In the genomic region with DNA sequence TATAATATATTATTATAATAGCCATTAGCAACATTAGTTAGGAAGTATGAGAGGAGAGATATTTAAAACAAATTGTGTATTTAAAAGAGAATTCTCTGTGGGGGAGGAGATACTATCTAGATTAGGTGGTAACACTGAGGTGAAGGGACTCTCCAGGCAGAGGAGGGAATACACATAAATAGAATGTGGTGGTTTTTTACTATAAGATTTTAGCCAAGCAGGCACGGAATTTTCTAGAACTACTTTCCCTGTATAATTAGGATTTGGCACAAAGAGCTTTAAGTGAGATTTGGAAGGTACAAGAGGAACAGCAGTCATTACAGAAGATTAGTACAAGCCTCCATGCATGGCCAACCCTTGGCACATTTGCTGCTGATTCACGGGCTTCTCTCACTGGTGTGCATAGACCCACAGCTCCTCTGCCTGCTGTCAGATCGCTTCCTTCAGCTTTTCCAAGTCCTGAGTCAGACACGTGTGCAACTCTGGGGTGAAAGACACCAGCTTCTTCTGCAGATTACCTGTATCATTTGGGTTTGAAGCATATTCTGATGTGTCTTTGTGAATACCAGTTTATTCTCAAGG, we compare ENCODE assay signal across 1 cellular context.
A peak's percentile ranks its signal among the peaks of the same experiment; 100 is the strongest.
TF ChIP-seq lines count a peak whose summit lies in the region.

No MANE protein-coding gene starts in this region.

TF ChIP-seq in GM12878, 131 proteins besides CTCF, POLR2A, EP300 and RAD21 (continued from another document and continues in another):
- peak; percentile 65 for TF ChIP-seq MTA2 (IDR thresholded peaks at IDR 0.05; ENCODE audit: low read depth)
- no peak for TF ChIP-seq CHD1 (IDR thresholded peaks at IDR 0.05; ENCODE audit: low read depth, low read length)
- TF ChIP-seq FOS (IDR thresholded peaks at IDR 0.05; ENCODE audit: borderline replicate concordance, extremely low read depth, insufficient read length): no peak
- no peak for TF ChIP-seq ZNF207 (IDR thresholded peaks at IDR 0.05; ENCODE audit: borderline replicate concordance)
- TF ChIP-seq CEBPZ (IDR thresholded peaks at IDR 0.05; ENCODE audit: low read depth, low read length): no peak
- no peak for TF ChIP-seq RELA (IDR thresholded peaks at IDR 0.05; ENCODE audit: borderline replicate concordance, partially characterized antibody)
- TF ChIP-seq GATAD2B (conservative IDR thresholded peaks at IDR 0.05; ENCODE audit: low read depth): no peak; the same call in 1 of the 2 replicates
- 0 out of 2 replicates have a peak, but pooled peaks have one; percentile 28 for TF ChIP-seq STAT3 (IDR thresholded peaks at IDR 0.05; ENCODE audit: low read depth, low read length)
- no peak for TF ChIP-seq NR2F1 (conservative IDR thresholded peaks at IDR 0.05)
- no peak for TF ChIP-seq CREB1 (IDR thresholded peaks at IDR 0.05; ENCODE audit: low read depth)
- TF ChIP-seq PAX5 (IDR thresholded peaks at IDR 0.05; ENCODE audit: borderline replicate concordance, low read depth, low read length): no peak
- no peak for TF ChIP-seq NR2C1 (IDR thresholded peaks at IDR 0.05)
- peak; percentile 43; the same call in 1 of the 2 replicates for TF ChIP-seq NFIC (IDR thresholded peaks at IDR 0.05; ENCODE audit: low read depth, low read length)
- TF ChIP-seq IRF4 (IDR thresholded peaks at IDR 0.05; ENCODE audit: low read depth, low read length): no peak
- TF ChIP-seq MEF2B (IDR thresholded peaks at IDR 0.05; ENCODE audit: partially characterized antibody, poor library complexity, severe bottlenecking): peak; percentile 61
- TF ChIP-seq, protein P1, sequence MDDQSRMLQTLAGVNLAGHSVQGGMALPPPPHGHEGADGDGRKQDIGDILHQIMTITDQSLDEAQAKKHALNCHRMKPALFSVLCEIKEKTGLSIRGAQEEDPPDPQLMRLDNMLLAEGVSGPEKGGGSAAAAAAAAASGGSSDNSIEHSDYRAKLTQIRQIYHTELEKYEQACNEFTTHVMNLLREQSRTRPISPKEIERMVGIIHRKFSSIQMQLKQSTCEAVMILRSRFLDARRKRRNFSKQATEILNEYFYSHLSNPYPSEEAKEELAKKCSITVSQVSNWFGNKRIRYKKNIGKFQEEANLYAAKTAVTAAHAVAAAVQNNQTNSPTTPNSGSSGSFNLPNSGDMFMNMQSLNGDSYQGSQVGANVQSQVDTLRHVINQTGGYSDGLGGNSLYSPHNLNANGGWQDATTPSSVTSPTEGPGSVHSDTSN (IDR thresholded peaks at IDR 0.05; ENCODE audit: insufficient replicate concordance, low read depth, low read length): no peak
- TF ChIP-seq KAT2A (conservative IDR thresholded peaks at IDR 0.05; ENCODE audit: control insufficient read depth, low read depth, low read length): no peak
- no peak for TF ChIP-seq ZZZ3 (IDR thresholded peaks at IDR 0.05; ENCODE audit: control insufficient read depth, insufficient read length, low read depth)
- no peak for TF ChIP-seq YBX1 (IDR thresholded peaks at IDR 0.05)
- TF ChIP-seq BMI1 (IDR thresholded peaks at IDR 0.05; ENCODE audit: borderline replicate concordance): no peak
- no peak for TF ChIP-seq RAD51 (IDR thresholded peaks at IDR 0.05)
- no peak for TF ChIP-seq POU2F2 (IDR thresholded peaks at IDR 0.05; ENCODE audit: borderline replicate concordance, low read depth, low read length)
- no peak for TF ChIP-seq RFX5 (IDR thresholded peaks at IDR 0.05; ENCODE audit: low read depth, low read length)
- no peak for TF ChIP-seq TCF3 (IDR thresholded peaks at IDR 0.05; ENCODE audit: borderline replicate concordance, insufficient read depth, low read depth, low read length)
- TF ChIP-seq ZNF24 (IDR thresholded peaks at IDR 0.05): no peak
- TF ChIP-seq NRF1 (conservative IDR thresholded peaks at IDR 0.05; ENCODE audit: low read depth, low read length): no peak
- TF ChIP-seq SP1 (IDR thresholded peaks at IDR 0.05; ENCODE audit: low read depth, low read length): no peak
- no peak for TF ChIP-seq RB1 (IDR thresholded peaks at IDR 0.05; ENCODE audit: borderline replicate concordance)
- TF ChIP-seq EGR1 (IDR thresholded peaks at IDR 0.05; ENCODE audit: borderline replicate concordance in 1 of 2, low read depth in 2 of 2, low read length in 2 of 2): no peak
- no peak for TF ChIP-seq PML (IDR thresholded peaks at IDR 0.05; ENCODE audit: low read length)
- no peak for TF ChIP-seq MTA3 (IDR thresholded peaks at IDR 0.05; ENCODE audit: borderline replicate concordance, low read length)
- TF ChIP-seq DPF2 (IDR thresholded peaks at IDR 0.05): peak; percentile 54
- 0 out of 2 replicates have a peak, but pooled peaks have one; percentile 18 for TF ChIP-seq TAF1 (IDR thresholded peaks at IDR 0.05; ENCODE audit: borderline replicate concordance, low read depth, low read length)
- no peak for TF ChIP-seq ASH2L (IDR thresholded peaks at IDR 0.05; ENCODE audit: borderline replicate concordance, low read depth)
- TF ChIP-seq RBBP5 (conservative IDR thresholded peaks at IDR 0.05): no peak
- TF ChIP-seq CBFB (IDR thresholded peaks at IDR 0.05; ENCODE audit: low read depth): no peak
- TF ChIP-seq, protein P2, sequence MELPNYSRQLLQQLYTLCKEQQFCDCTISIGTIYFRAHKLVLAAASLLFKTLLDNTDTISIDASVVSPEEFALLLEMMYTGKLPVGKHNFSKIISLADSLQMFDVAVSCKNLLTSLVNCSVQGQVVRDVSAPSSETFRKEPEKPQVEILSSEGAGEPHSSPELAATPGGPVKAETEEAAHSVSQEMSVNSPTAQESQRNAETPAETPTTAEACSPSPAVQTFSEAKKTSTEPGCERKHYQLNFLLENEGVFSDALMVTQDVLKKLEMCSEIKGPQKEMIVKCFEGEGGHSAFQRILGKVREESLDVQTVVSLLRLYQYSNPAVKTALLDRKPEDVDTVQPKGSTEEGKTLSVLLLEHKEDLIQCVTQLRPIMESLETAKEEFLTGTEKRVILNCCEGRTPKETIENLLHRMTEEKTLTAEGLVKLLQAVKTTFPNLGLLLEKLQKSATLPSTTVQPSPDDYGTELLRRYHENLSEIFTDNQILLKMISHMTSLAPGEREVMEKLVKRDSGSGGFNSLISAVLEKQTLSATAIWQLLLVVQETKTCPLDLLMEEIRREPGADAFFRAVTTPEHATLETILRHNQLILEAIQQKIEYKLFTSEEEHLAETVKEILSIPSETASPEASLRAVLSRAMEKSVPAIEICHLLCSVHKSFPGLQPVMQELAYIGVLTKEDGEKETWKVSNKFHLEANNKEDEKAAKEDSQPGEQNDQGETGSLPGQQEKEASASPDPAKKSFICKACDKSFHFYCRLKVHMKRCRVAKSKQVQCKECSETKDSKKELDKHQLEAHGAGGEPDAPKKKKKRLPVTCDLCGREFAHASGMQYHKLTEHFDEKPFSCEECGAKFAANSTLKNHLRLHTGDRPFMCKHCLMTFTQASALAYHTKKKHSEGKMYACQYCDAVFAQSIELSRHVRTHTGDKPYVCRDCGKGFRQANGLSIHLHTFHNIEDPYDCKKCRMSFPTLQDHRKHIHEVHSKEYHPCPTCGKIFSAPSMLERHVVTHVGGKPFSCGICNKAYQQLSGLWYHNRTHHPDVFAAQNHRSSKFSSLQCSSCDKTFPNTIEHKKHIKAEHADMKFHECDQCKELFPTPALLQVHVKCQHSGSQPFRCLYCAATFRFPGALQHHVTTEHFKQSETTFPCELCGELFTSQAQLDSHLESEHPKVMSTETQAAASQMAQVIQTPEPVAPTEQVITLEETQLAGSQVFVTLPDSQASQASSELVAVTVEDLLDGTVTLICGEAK (IDR thresholded peaks at IDR 0.05; ENCODE audit: borderline replicate concordance): no peak
- 0 out of 4 replicates have a peak, but pooled peaks of 1 of the 2 experiments have one; percentile 25 for TF ChIP-seq BHLHE40 (IDR thresholded peaks at IDR 0.05; ENCODE audit: borderline replicate concordance in 1 of 2, low read depth in 2 of 2, low read length in 1 of 2)
- no peak for TF ChIP-seq KLF5 (IDR thresholded peaks at IDR 0.05; ENCODE audit: partially characterized antibody)
- no peak for TF ChIP-seq SIX5 (IDR thresholded peaks at IDR 0.05; ENCODE audit: low read depth, low read length, severe bottlenecking)
- TF ChIP-seq, protein P3, sequence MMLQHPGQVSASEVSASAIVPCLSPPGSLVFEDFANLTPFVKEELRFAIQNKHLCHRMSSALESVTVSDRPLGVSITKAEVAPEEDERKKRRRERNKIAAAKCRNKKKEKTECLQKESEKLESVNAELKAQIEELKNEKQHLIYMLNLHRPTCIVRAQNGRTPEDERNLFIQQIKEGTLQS (IDR thresholded peaks at IDR 0.05; ENCODE audit: borderline replicate concordance, extremely low read depth, low read depth, low read length): no peak
- TF ChIP-seq, protein P4, sequence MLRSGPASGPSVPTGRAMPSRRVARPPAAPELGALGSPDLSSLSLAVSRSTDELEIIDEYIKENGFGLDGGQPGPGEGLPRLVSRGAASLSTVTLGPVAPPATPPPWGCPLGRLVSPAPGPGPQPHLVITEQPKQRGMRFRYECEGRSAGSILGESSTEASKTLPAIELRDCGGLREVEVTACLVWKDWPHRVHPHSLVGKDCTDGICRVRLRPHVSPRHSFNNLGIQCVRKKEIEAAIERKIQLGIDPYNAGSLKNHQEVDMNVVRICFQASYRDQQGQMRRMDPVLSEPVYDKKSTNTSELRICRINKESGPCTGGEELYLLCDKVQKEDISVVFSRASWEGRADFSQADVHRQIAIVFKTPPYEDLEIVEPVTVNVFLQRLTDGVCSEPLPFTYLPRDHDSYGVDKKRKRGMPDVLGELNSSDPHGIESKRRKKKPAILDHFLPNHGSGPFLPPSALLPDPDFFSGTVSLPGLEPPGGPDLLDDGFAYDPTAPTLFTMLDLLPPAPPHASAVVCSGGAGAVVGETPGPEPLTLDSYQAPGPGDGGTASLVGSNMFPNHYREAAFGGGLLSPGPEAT (IDR thresholded peaks at IDR 0.05; ENCODE audit: low read depth): peak; percentile 91; the same call in 1 of the 2 replicates
- no peak for TF ChIP-seq ATF7 (IDR thresholded peaks at IDR 0.05; ENCODE audit: low read depth)
- TF ChIP-seq, protein P5, sequence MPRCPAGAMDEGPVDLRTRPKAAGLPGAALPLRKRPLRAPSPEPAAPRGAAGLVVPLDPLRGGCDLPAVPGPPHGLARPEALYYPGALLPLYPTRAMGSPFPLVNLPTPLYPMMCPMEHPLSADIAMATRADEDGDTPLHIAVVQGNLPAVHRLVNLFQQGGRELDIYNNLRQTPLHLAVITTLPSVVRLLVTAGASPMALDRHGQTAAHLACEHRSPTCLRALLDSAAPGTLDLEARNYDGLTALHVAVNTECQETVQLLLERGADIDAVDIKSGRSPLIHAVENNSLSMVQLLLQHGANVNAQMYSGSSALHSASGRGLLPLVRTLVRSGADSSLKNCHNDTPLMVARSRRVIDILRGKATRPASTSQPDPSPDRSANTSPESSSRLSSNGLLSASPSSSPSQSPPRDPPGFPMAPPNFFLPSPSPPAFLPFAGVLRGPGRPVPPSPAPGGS (IDR thresholded peaks at IDR 0.05; ENCODE audit: borderline replicate concordance, insufficient read depth, low read depth, low read length, poor library complexity, severe bottlenecking): no peak
- TF ChIP-seq, protein P6, sequence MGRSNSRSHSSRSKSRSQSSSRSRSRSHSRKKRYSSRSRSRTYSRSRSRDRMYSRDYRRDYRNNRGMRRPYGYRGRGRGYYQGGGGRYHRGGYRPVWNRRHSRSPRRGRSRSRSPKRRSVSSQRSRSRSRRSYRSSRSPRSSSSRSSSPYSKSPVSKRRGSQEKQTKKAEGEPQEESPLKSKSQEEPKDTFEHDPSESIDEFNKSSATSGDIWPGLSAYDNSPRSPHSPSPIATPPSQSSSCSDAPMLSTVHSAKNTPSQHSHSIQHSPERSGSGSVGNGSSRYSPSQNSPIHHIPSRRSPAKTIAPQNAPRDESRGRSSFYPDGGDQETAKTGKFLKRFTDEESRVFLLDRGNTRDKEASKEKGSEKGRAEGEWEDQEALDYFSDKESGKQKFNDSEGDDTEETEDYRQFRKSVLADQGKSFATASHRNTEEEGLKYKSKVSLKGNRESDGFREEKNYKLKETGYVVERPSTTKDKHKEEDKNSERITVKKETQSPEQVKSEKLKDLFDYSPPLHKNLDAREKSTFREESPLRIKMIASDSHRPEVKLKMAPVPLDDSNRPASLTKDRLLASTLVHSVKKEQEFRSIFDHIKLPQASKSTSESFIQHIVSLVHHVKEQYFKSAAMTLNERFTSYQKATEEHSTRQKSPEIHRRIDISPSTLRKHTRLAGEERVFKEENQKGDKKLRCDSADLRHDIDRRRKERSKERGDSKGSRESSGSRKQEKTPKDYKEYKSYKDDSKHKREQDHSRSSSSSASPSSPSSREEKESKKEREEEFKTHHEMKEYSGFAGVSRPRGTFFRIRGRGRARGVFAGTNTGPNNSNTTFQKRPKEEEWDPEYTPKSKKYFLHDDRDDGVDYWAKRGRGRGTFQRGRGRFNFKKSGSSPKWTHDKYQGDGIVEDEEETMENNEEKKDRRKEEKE (IDR thresholded peaks at IDR 0.05): no peak
- no peak for TF ChIP-seq SREBF1 (IDR thresholded peaks at IDR 0.05; ENCODE audit: low read length)
- TF ChIP-seq HDAC6 (IDR thresholded peaks at IDR 0.05; ENCODE audit: unreplicated experiment): no peak
- no peak for TF ChIP-seq CHD4 (IDR thresholded peaks at IDR 0.05)
- TF ChIP-seq BRCA1 (IDR thresholded peaks at IDR 0.05; ENCODE audit: low read depth, low read length): no peak
- TF ChIP-seq, protein P7, sequence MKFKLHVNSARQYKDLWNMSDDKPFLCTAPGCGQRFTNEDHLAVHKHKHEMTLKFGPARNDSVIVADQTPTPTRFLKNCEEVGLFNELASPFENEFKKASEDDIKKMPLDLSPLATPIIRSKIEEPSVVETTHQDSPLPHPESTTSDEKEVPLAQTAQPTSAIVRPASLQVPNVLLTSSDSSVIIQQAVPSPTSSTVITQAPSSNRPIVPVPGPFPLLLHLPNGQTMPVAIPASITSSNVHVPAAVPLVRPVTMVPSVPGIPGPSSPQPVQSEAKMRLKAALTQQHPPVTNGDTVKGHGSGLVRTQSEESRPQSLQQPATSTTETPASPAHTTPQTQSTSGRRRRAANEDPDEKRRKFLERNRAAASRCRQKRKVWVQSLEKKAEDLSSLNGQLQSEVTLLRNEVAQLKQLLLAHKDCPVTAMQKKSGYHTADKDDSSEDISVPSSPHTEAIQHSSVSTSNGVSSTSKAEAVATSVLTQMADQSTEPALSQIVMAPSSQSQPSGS (IDR thresholded peaks at IDR 0.05; ENCODE audit: low read length): no peak
